ENCODE assay signal across 13 cellular contexts in the genomic region with DNA sequence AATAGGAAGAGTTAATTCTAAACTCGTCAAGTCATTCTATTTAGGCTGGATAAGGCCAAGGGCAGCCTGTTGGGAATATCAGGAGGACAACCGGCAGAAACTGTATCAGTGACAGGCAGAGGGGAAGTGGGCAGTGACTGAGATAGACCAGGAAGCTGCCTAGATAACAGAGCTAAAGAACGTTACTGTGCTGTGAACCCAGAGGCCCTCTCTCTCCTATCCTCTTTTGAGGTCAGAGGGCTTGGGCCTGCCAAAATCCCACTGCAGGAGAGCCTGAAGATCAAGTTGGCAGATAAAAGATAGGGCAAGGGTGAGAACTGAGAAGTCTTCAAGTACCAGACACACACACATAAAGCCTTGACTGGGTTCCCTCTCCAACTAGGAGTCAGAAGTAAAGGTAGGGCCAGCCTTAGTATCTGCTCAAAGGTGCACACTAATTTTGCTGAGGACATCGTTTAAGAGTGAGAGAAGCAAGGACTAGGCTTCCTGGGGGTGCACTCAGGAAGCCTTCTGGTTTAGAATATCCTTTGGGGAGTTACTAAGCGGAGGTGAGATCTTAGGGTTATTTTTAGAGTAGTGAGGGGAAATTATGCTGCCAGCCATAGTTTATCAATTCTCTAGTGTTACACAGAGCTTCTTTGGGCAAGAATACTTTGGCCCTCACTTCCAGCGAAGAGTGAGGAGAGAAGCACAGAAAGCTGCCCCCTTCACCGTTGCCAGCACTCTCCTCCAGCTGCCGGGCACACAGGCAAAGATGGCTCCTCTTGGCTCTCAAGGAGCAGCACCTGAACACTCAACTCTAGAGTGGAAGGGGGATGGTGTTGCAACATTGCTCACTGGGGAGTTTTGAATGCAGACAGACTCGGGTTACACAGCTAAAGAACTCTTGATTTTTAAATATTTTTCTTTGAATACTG. TPM values are rescaled to one million over a fixed set of nuclear protein-coding genes. Genes with fewer than 3 reads are reported as not detected.
A peak's percentile ranks its signal among the peaks of the same experiment; 100 is the strongest.
DNase-seq lines count a peak whose midpoint lies in the region; ATAC-seq and TF ChIP-seq lines count a peak whose summit lies in the region.
"Had no signal": no experiment of that assay in that cellular context is flagged by ENCODE, and none has a peak within 500 bp of the region (broad histone marks: within the 10 kb centered on the region; RNA-seq: fewer than 3 reads in every experiment).

No MANE protein-coding gene starts in this region.

- H3K36me3 ChIP-seq in sigmoid colon = peaks cover 0 to 36% (median 14%) of the 10 kb centered on the region in 4 donors

- peak overlapping the region; percentile 18 to 50 (median 32) for H3K27ac ChIP-seq in sigmoid colon
- H3K27ac ChIP-seq: ascending aorta had no signal

- H3K9me3 ChIP-seq in sigmoid colon = no peaks in the 10 kb centered on the region
- H3K9me3 ChIP-seq: ascending aorta had no signal

- WGBS in sigmoid colon, 2 donors = 57 to 85% methylated on average over 9 of the region's 9 CpGs

- no peak overlapping the region for H3K4me3 Mint-ChIP-seq in T-cell
- H3K4me3 Mint-ChIP-seq: activated CD8-positive, alpha-beta T cell treated with anti-CD3 and anti-CD28 coated beads, Interleukin-2, amount 10 ng/mL, durations not matched to agents 7 days and 5 days had no signal

- TF ChIP-seq POLR2A in erythroblast (IDR thresholded peaks at IDR 0.05; ENCODE audit: low read length) = no peak
- no peak for TF ChIP-seq POLR2A in sigmoid colon (IDR thresholded peaks at IDR 0.05)

- TF ChIP-seq CTCF in sigmoid colon (IDR thresholded peaks at IDR 0.05) = no peak

- no peaks in the 10 kb centered on the region for H3K4me1 Mint-ChIP-seq in T-cell

- no peaks in the 10 kb centered on the region for H3K9me3 Mint-ChIP-seq in T-cell

- no peaks in the 10 kb centered on the region for H3K36me3 Mint-ChIP-seq in T-cell

- TF ChIP-seq EP300 in sigmoid colon (IDR thresholded peaks at IDR 0.05) = no peak

- CTCF ChIA-PET in T-cell (lab: Charles Lee) = no interaction called here

- DNase-seq in erythroblast (lab: John Stamatoyannopoulos, UW) (peak; percentile 65 to 90), sigmoid colon (no peak), NCI-H1048 (lab: John Stamatoyannopoulos, UW) (no peak), T-cell (no peak), NCI-H1930 (lab: John Stamatoyannopoulos, UW) (no peak)
- DNase-seq: activated CD8-positive, alpha-beta T cell treated with anti-CD3 and anti-CD28 coated beads, Interleukin-2, amount 10 ng/mL, durations not matched to agents 7 days and 5 days; NCI-H2029; SIG-M5; substantia nigra had no signal

- ATAC-seq in GM19023 (IDR thresholded peaks at IDR 0.05; ENCODE audit: unreplicated experiment) = peak; percentile 59
- peak; percentile 49 for ATAC-seq in HG03378 (IDR thresholded peaks at IDR 0.05; ENCODE audit: unreplicated experiment)
- no peak for ATAC-seq in T-cell (replicated peaks in 1 of 4)
- no peak for ATAC-seq in HG03175 (IDR thresholded peaks at IDR 0.05; ENCODE audit: unreplicated experiment)
- ATAC-seq: activated CD8-positive, alpha-beta T cell treated with anti-CD3 and anti-CD28 coated beads, Interleukin-2, amount 10 ng/mL, durations not matched to agents 7 days and 5 days had no signal

- H3K27ac Mint-ChIP-seq in T-cell = no peak overlapping the region
- H3K27ac Mint-ChIP-seq: activated CD8-positive, alpha-beta T cell treated with anti-CD3 and anti-CD28 coated beads, Interleukin-2, amount 10 ng/mL, durations not matched to agents 7 days and 5 days had no signal

- intact Hi-C loops in sigmoid colon (cut with DNase I) = no loop called here

- peaks cover 14 to 25% of the 10 kb centered on the region in 2 donors for H3K27me3 Mint-ChIP-seq in T-cell

- H3K4me1 ChIP-seq in sigmoid colon = peaks cover 0 to 55% (median 40%) of the 10 kb centered on the region in 4 donors
- H3K4me1 ChIP-seq: ascending aorta had no signal

- no peak overlapping the region for H3K4me3 ChIP-seq in sigmoid colon
- H3K4me3 ChIP-seq: ascending aorta had no signal

- POLR2A ChIA-PET in T-cell (lab: Charles Lee) = no interaction called here

- H3K27me3 ChIP-seq in sigmoid colon = no peaks in the 10 kb centered on the region
- H3K27me3 ChIP-seq: ascending aorta had no signal

RNA-seq across cellular contexts. Expression of gene CAVIN2, which starts 9.8 kb away (rescaled TPM):
- total RNA-seq in sigmoid colon = 100 to 1,000 TPM; 138 to 201 (median 190) TPM
- polyA plus RNA-seq in sigmoid colon = 10 to 100 TPM in 2 of 3 donors, 1 to 10 TPM in 1; 1.4 to 15.6 (median 14.4) TPM
- total RNA-seq in T-cell = 1 to 10 TPM in 1 of 5 donors, under 1 TPM in 4; 0.26 to 2.7 (median 0.40) TPM
- total RNA-seq: activated CD8-positive, alpha-beta T cell treated with anti-CD3 and anti-CD28 coated beads, Interleukin-2, amount 10 ng/mL, durations not matched to agents 7 days and 5 days had no signal

Comparison
In these comparisons a context has a peak if more than half of its experiments do, and no peak if none do; other contexts are left out.
1. ATAC-seq: peak in GM19023 (single experiment) and HG03378 (single experiment); none in T-cell (0 of 4) and HG03175 (single experiment).
2. DNase-seq: peak in erythroblast (2 of 2); none in sigmoid colon (single experiment), NCI-H1048 (single experiment), T-cell (0 of 34) and NCI-H1930 (0 of 2).
3. RNA of gene CAVIN2, which starts 9.8 kb away (total RNA-seq): 138 to 201 TPM in sigmoid colon; 0.26 to 2.7 TPM in T-cell; every median in the first group is over 10 times any median in the second.